Comparison of ENCODE assay signal across 1 cellular context in genomic region chr19:37304190-37304883, GRCh38.
TF ChIP-seq lines count a peak whose summit lies in the region.

No MANE protein-coding gene starts in this region.

TF ChIP-seq in GM23338, 12 proteins besides CTCF, POLR2A, EP300 and RAD21 (continued from another document):
- TF ChIP-seq ZNF462 (CRISPR knock-in tag; IDR thresholded peaks at IDR 0.05) = no peak
- no peak for TF ChIP-seq STAT1 (IDR thresholded peaks at IDR 0.05; ENCODE audit: unreplicated experiment)
- no peak for TF ChIP-seq JUNB (IDR thresholded peaks at IDR 0.05; ENCODE audit: unreplicated experiment)
- TF ChIP-seq ZNF331 (CRISPR knock-in tag; IDR thresholded peaks at IDR 0.05; ENCODE audit: low read depth) = no peak
- no peak for TF ChIP-seq ZNF114 (CRISPR knock-in tag; IDR thresholded peaks at IDR 0.05)
- no peak for TF ChIP-seq CREB1 (CRISPR knock-in tag; IDR thresholded peaks at IDR 0.05; ENCODE audit: low read depth)
- no peak for TF ChIP-seq POLR2AphosphoS5 (IDR thresholded peaks at IDR 0.05; ENCODE audit: low read depth)
- TF ChIP-seq ETS1 (IDR thresholded peaks at IDR 0.05) = no peak
- TF ChIP-seq REST (IDR thresholded peaks at IDR 0.05; ENCODE audit: unreplicated experiment) = no peak
